8 cellular contexts compared by ENCODE assay signal in genomic region chr12:65824314-65824563, GRCh38. TPM values are rescaled to one million over a fixed set of nuclear protein-coding genes. Genes with fewer than 3 reads are reported as not detected.
DNase-seq lines count a peak whose midpoint lies in the region; ATAC-seq lines count a peak whose summit lies in the region.

Gene HMGA2, plus strand, starts transcription at chr12:65824483. Its CDS starts 788 bp downstream, at chr12:65825271.

- H3K9me3 ChIP-seq in adipocyte (ENCODE audit: control insufficient read depth, low read length), result no peaks in the 10 kb centered on the region
- H3K9me3 ChIP-seq in iPS-18c (ENCODE audit: control insufficient read depth, insufficient read depth, low read length), result no peaks in the 10 kb centered on the region

- H3K4me1 Mint-ChIP-seq in activated CD4-positive, alpha-beta T cell treated with anti-CD3 and anti-CD28 coated beads, Interleukin-2, amount 10 ng/mL, durations not matched to agents 7 days and 5 days, result peaks cover 21% of the 10 kb centered on the region

- POLR2A ChIA-PET in activated CD4-positive, alpha-beta T cell treated with anti-CD3 and anti-CD28 coated beads, Interleukin-2, amount 10 ng/mL, durations not matched to agents 7 days and 5 days (lab: Charles Lee), result interaction anchor here (0.6 kb wide), 1 partner anchor 82 kb away, joined by 4 read pairs; no protein-coding TSS in a partner anchor

- H3K27ac Mint-ChIP-seq in activated CD4-positive, alpha-beta T cell treated with anti-CD3 and anti-CD28 coated beads, Interleukin-2, amount 10 ng/mL, durations not matched to agents 7 days and 5 days, result no peak within 1 kb of the TSS

- H3K36me3 Mint-ChIP-seq in activated CD4-positive, alpha-beta T cell treated with anti-CD3 and anti-CD28 coated beads, Interleukin-2, amount 10 ng/mL, durations not matched to agents 7 days and 5 days (ENCODE audit: low read depth), result no peaks in the 10 kb centered on the region

- ATAC-seq in HG03354 (IDR thresholded peaks at IDR 0.05; ENCODE audit: poor library complexity, severe bottlenecking, unreplicated experiment), result no peak

- peak within 1 kb of the TSS; percentile 93 for H3K9ac ChIP-seq in adipocyte (ENCODE audit: low read length)

- CTCF ChIA-PET in activated CD4-positive, alpha-beta T cell treated with anti-CD3 and anti-CD28 coated beads, Interleukin-2, amount 10 ng/mL, durations not matched to agents 7 days and 5 days (lab: Charles Lee), result no interaction called here

- H3K4me3 Mint-ChIP-seq in activated CD4-positive, alpha-beta T cell treated with anti-CD3 and anti-CD28 coated beads, Interleukin-2, amount 10 ng/mL, durations not matched to agents 7 days and 5 days, result peak within 1 kb of the TSS; percentile 64

- peaks cover 2% of the 10 kb centered on the region for H3K9me3 Mint-ChIP-seq in activated CD4-positive, alpha-beta T cell treated with anti-CD3 and anti-CD28 coated beads, Interleukin-2, amount 10 ng/mL, durations not matched to agents 7 days and 5 days

- peaks cover 38% of the 10 kb centered on the region for H3K4me1 ChIP-seq in adipocyte (ENCODE audit: control insufficient read depth, insufficient read depth, low read length)

- peaks cover 67% of the 10 kb centered on the region for H3K27me3 Mint-ChIP-seq in activated CD4-positive, alpha-beta T cell treated with anti-CD3 and anti-CD28 coated beads, Interleukin-2, amount 10 ng/mL, durations not matched to agents 7 days and 5 days

- H3K4me3 ChIP-seq in adipocyte (ENCODE audit: low read length), result peak within 1 kb of the TSS; percentile 95
- peak within 1 kb of the TSS; percentile 84 for H3K4me3 ChIP-seq in iPS-18c (ENCODE audit: insufficient read depth, low read depth, low read length)

- DNase-seq in activated CD4-positive, alpha-beta T cell treated with anti-CD3 and anti-CD28 coated beads, Interleukin-2, amount 10 ng/mL, durations not matched to agents 7 days and 5 days, result no peak
- DNase-seq in activated CD4-positive, alpha-beta T cell treated with anti-CD3 and anti-CD28 coated beads for 48 hours, result no peak
- DNase-seq in adipocyte (ENCODE audit: low read depth), result peak; percentile 82
- peak; percentile 34 for DNase-seq in stimulated activated CD8-positive, alpha-beta memory T cell treated with anti-CD3 and anti-CD28 coated beads, Interleukin-4, amount 100 ng/mL, for 48 hours
- no peak for DNase-seq in SW 1271 (lab: John Stamatoyannopoulos, UW)
- no peak for DNase-seq in NCI-H446 treated with DMSO at 0.1 percent for 48 hours (lab: John Stamatoyannopoulos, UW)

- no peaks in the 10 kb centered on the region for H3K27me3 ChIP-seq in adipocyte (replicated peaks; ENCODE audit: control insufficient read depth, insufficient read depth, low read length)

- H3K36me3 ChIP-seq in adipocyte (ENCODE audit: control insufficient read depth, insufficient read depth, low read length, severe bottlenecking), result no peaks in the 10 kb centered on the region

RNA-seq across cellular contexts. Expression of gene HMGA2, which starts in this region (rescaled TPM):
- total RNA-seq in activated CD4-positive, alpha-beta T cell treated with anti-CD3 and anti-CD28 coated beads, Interleukin-2, amount 10 ng/mL, durations not matched to agents 7 days and 5 days, result not detected

Comparison
In these comparisons a context has a peak if more than half of its experiments do, and no peak if none do; other contexts are left out.
1. DNase-seq: peak in adipocyte (single experiment) and stimulated activated CD8-positive, alpha-beta memory T cell treated with anti-CD3 and anti-CD28 coated beads, Interleukin-4, amount 100 ng/mL, for 48 hours (single experiment); none in activated CD4-positive, alpha-beta T cell treated with anti-CD3 and anti-CD28 coated beads, Interleukin-2, amount 10 ng/mL, durations not matched to agents 7 days and 5 days (single experiment), activated CD4-positive, alpha-beta T cell treated with anti-CD3 and anti-CD28 coated beads for 48 hours (single experiment), SW 1271 (0 of 2) and NCI-H446 treated with DMSO at 0.1 percent for 48 hours (single experiment).